Comparison of ENCODE assay signal across 8 cellular contexts in genomic region chr1:109396971-109397370, GRCh38. TPM values are rescaled to one million over a fixed set of nuclear protein-coding genes. Genes with fewer than 3 reads are reported as not detected.
DNase-seq lines count a peak whose midpoint lies in the region; ATAC-seq and TF ChIP-seq lines count a peak whose summit lies in the region.

No MANE protein-coding gene starts in this region.

- H3K36me3 ChIP-seq in right atrium auricular region (no peaks in the 10 kb centered on the region), testis (ENCODE audit: low read depth, missing control alignments) (no peaks in the 10 kb centered on the region)

- H3K27me3 ChIP-seq in right atrium auricular region: no peaks in the 10 kb centered on the region
- H3K27me3 ChIP-seq in testis: no peaks in the 10 kb centered on the region

- peaks cover 16% of the 10 kb centered on the region for H3K4me1 Mint-ChIP-seq in activated naive CD8-positive, alpha-beta T cell (ENCODE audit: low read depth)

- no peak for TF ChIP-seq CTCF in right atrium auricular region (IDR thresholded peaks at IDR 0.05)
- TF ChIP-seq CTCF in testis (IDR thresholded peaks at IDR 0.05): no peak

- no peak for ATAC-seq in left ventricle myocardium superior
- ATAC-seq in left colon: peak; percentile 27
- ATAC-seq in GM21423 (IDR thresholded peaks at IDR 0.05; ENCODE audit: unreplicated experiment): no peak

- H3K27ac ChIP-seq in right atrium auricular region (peak overlapping the region; percentile 87 to 93), testis (peak overlapping the region; percentile 75 to 82)

- H3K36me3 Mint-ChIP-seq in activated naive CD8-positive, alpha-beta T cell: no peaks in the 10 kb centered on the region

- peaks cover 28% of the 10 kb centered on the region for H3K27me3 Mint-ChIP-seq in activated naive CD8-positive, alpha-beta T cell

- peaks cover 0 to 59% of the 10 kb centered on the region in 2 donors for H3K4me1 ChIP-seq in right atrium auricular region
- H3K4me1 ChIP-seq in testis: peaks cover 46% of the 10 kb centered on the region

- intact Hi-C loops in left ventricle myocardium superior (cut with micrococcal nuclease) (no loop called here), left colon (cut with DNase I, micrococcal nuclease) (loop anchor here in 1 of 2 donors (5.0 kb wide), 1 partner anchor 120 kb away; no protein-coding TSS in a partner anchor), testis (cut with DNase I; ENCODE audit: low total_unique reads) (loop anchor here (5.0 kb wide), 1 partner anchor 115 kb away; the partner anchor contains the start of gene PSRC1)

- no peak overlapping the region for H3K27ac Mint-ChIP-seq in activated naive CD8-positive, alpha-beta T cell

- H3K4me3 Mint-ChIP-seq in activated naive CD8-positive, alpha-beta T cell: peak overlapping the region; percentile 90

- TF ChIP-seq POLR2A in testis (IDR thresholded peaks at IDR 0.05): no peak

- H3K9me3 ChIP-seq in right atrium auricular region: no peaks in the 10 kb centered on the region
- H3K9me3 ChIP-seq in testis: no peaks in the 10 kb centered on the region

- H3K4me3 ChIP-seq in right atrium auricular region: peak overlapping the region; percentile 56 to 63
- H3K4me3 ChIP-seq in testis: peak overlapping the region; percentile 68 to 91

- DNase-seq in right atrium auricular region (ENCODE audit: low spot score) (no peak), left ventricle myocardium superior (no peak), left colon (peak; percentile 31 to 42), testis (peak; percentile 46), HUDEP-2 (lab: John Stamatoyannopoulos, UW; ENCODE audit: unreplicated experiment in 76 of 76) (no peak), NCI-H2029 treated with DMSO at 0.1 percent for 48 hours (lab: John Stamatoyannopoulos, UW) (no peak)

- 5 to 24% methylated on average over 14 of the region's 14 CpGs for WGBS in testis, 2 donors

- H3K9me3 Mint-ChIP-seq in activated naive CD8-positive, alpha-beta T cell (ENCODE audit: low read depth): no peaks in the 10 kb centered on the region

RNA-seq across cellular contexts. Expression of gene SORT1, which starts 0.7 kb away (rescaled TPM):
- total RNA-seq in right atrium auricular region (100 to 1,000 TPM; 114 to 120 TPM), left ventricle myocardium superior (117 TPM), left colon (100 to 1,000 TPM; 123 to 124 TPM), testis (100 to 1,000 TPM; 174 to 212 TPM)
- polyA plus RNA-seq in testis (ENCODE audit: insufficient read depth, low read depth, low replicate concordance): 110 TPM

RNA-seq across cellular contexts. Expression of gene PSMA5, which starts 29.3 kb away (rescaled TPM):
- 10 to 100 TPM; 19.8 to 27.6 TPM for total RNA-seq in right atrium auricular region
- total RNA-seq in left ventricle myocardium superior: 50.8 TPM
- 10 to 100 TPM; 76.3 to 92.1 TPM for total RNA-seq in left colon
- 10 to 100 TPM; 30.9 to 56.9 TPM for total RNA-seq in testis
- polyA plus RNA-seq in testis (ENCODE audit: insufficient read depth, low read depth, low replicate concordance): 72.0 TPM

Comparison
In these comparisons a context has a peak if more than half of its experiments do, and no peak if none do; other contexts are left out.
1. DNase-seq: peak in left colon (2 of 2) and testis (single experiment); none in right atrium auricular region (single experiment), left ventricle myocardium superior (single experiment), HUDEP-2 (0 of 76) and NCI-H2029 treated with DMSO at 0.1 percent for 48 hours (single experiment).